In the genomic region with DNA sequence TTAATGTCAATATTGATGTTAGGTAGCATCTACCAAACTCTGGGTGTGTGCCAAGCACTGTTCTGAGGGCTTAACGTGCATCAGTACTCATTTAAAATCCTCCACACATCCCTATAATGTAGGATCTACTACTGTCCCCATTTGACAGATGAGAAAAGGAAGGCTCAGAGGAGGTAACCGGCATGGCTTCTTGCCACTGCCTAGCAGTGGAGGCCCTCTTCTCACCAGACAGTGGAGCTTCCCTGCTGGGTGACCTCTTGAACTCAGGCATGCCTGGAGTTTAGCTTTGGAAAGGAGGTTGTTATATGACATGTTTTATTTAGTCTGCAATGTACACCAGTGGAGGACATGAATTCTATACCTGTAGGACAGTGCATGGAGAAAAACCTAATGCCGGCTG, we compare ENCODE assay signal across 12 cellular contexts.
DNase-seq lines count a peak whose midpoint lies in the region; ATAC-seq and TF ChIP-seq lines count a peak whose summit lies in the region.
"Had no signal": no experiment of that assay in that cellular context is flagged by ENCODE, and none has a peak within 500 bp of the region (broad histone marks: within the 10 kb centered on the region; RNA-seq: fewer than 3 reads in every experiment).

No MANE protein-coding gene starts in this region.

- H3K27ac ChIP-seq in HUES6 (ENCODE audit: low read depth, low read length) = no peak overlapping the region
- H3K27ac ChIP-seq in coronary artery = no peak overlapping the region
- H3K27ac ChIP-seq: neutrophil had no signal

- peaks cover 5% of the 10 kb centered on the region for H3K36me3 Mint-ChIP-seq in nephron progenitor cell (ENCODE audit: low read depth)

- ATAC-seq in HG02798 (IDR thresholded peaks at IDR 0.05; ENCODE audit: poor library complexity, unreplicated experiment) (no peak), GM21526 (IDR thresholded peaks at IDR 0.05; ENCODE audit: low FRiP score, unreplicated experiment) (no peak)

- peak overlapping the region; percentile 80 for H3K4me3 Mint-ChIP-seq in nephron progenitor cell

- DNase-seq in COLO668 (lab: John Stamatoyannopoulos, UW; ENCODE audit: unreplicated experiment) (peak; percentile 55), coronary artery (ENCODE audit: low spot score) (no peak), nephron progenitor cell (peak; percentile 15), DMS53 (lab: John Stamatoyannopoulos, UW) (no peak)
- DNase-seq: EL; NCI-H2029 treated with DMSO at 0.1 percent for 48 hours; stimulated activated CD4-positive, alpha-beta T cell treated with anti-CD3 and anti-CD28 coated beads, Interleukin-4, amount 100 ng/mL, for 4 hours had no signal

- no peak overlapping the region for H3K9ac ChIP-seq in HUES6 (ENCODE audit: low read length)

- H3K4me1 Mint-ChIP-seq in nephron progenitor cell = peaks cover 24% of the 10 kb centered on the region

- H3K36me3 ChIP-seq in HUES6 (ENCODE audit: control insufficient read depth, insufficient read depth, low read length) = peaks cover 31% of the 10 kb centered on the region
- H3K36me3 ChIP-seq: neutrophil, thyroid gland had no signal

- H3K4me3 ChIP-seq in HUES6 (ENCODE audit: low read depth, low read length) (peak overlapping the region; percentile 87), coronary artery (peak overlapping the region; percentile 86)

- H3K4me1 ChIP-seq in HUES6 (ENCODE audit: control insufficient read depth, insufficient read depth, low read length) = peaks cover 38% of the 10 kb centered on the region

- no peaks in the 10 kb centered on the region for H3K9me3 Mint-ChIP-seq in nephron progenitor cell

- H3K27me3 ChIP-seq in HUES6 (ENCODE audit: control insufficient read depth, insufficient read depth, low read length) = peaks cover 11% of the 10 kb centered on the region; the same call in 1 of the 2 replicates
- H3K27me3 ChIP-seq: thyroid gland had no signal

- H3K9me3 ChIP-seq in HUES6 (ENCODE audit: control insufficient read depth, insufficient read depth, low read depth, low read length) = no peaks in the 10 kb centered on the region
- H3K9me3 ChIP-seq: neutrophil, thyroid gland had no signal

- no peak for TF ChIP-seq CTCF in coronary artery (IDR thresholded peaks at IDR 0.05)
- TF ChIP-seq CTCF in nephron progenitor cell (IDR thresholded peaks at IDR 0.05) = no peak

- no peak overlapping the region for H3K27ac Mint-ChIP-seq in nephron progenitor cell

- peaks cover 32% of the 10 kb centered on the region for H3K27me3 Mint-ChIP-seq in nephron progenitor cell (ENCODE audit: low read depth, poor library complexity)

Comparison
In these comparisons a context has a peak if more than half of its experiments do, and no peak if none do; other contexts are left out.
1. DNase-seq: peak in COLO668 (single experiment) and nephron progenitor cell (single experiment); none in coronary artery (single experiment) and DMS53 (single experiment).